Comparison of ENCODE assay signal across 2 cellular contexts in the genomic region with DNA sequence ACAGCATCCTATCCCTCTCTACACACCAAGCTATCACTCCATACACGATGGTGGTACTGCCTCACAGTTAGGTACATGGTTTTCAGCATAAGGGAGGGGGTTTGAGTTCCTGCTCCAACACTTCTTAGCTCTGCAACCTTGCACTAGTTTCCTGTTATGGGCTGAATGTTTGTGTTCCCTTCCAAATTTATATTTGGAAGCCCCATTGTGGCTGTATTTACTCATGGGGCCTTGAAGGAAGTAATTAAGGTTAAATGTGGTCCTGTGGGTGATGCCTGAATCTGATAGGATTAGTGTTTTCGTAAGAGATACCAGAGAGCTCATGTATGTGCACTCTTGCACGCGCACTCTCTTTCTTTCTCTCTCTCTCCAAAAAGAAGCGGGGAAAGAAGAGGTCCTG.
TF ChIP-seq lines count a peak whose summit lies in the region.

No MANE protein-coding gene starts in this region.

TF ChIP-seq in IMR-90, 13 proteins besides CTCF, POLR2A, EP300 and RAD21:
- TF ChIP-seq FOS (IDR thresholded peaks at IDR 0.05; ENCODE audit: low read depth, low read length), result no peak
- no peak for TF ChIP-seq NFE2L2 (IDR thresholded peaks at IDR 0.05; ENCODE audit: low read depth, low read length)
- no peak for TF ChIP-seq MAZ (IDR thresholded peaks at IDR 0.05; ENCODE audit: borderline replicate concordance, low read depth, low read length)
- no peak for TF ChIP-seq CHD1 (IDR thresholded peaks at IDR 0.05; ENCODE audit: low read depth, low read length)
- TF ChIP-seq, protein P1, sequence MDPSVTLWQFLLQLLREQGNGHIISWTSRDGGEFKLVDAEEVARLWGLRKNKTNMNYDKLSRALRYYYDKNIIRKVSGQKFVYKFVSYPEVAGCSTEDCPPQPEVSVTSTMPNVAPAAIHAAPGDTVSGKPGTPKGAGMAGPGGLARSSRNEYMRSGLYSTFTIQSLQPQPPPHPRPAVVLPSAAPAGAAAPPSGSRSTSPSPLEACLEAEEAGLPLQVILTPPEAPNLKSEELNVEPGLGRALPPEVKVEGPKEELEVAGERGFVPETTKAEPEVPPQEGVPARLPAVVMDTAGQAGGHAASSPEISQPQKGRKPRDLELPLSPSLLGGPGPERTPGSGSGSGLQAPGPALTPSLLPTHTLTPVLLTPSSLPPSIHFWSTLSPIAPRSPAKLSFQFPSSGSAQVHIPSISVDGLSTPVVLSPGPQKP (IDR thresholded peaks at IDR 0.05; ENCODE audit: borderline replicate concordance, low read depth, low read length), result no peak

TF ChIP-seq in WTC11, 78 proteins besides CTCF, POLR2A, EP300 and RAD21:
- TF ChIP-seq, protein P2, sequence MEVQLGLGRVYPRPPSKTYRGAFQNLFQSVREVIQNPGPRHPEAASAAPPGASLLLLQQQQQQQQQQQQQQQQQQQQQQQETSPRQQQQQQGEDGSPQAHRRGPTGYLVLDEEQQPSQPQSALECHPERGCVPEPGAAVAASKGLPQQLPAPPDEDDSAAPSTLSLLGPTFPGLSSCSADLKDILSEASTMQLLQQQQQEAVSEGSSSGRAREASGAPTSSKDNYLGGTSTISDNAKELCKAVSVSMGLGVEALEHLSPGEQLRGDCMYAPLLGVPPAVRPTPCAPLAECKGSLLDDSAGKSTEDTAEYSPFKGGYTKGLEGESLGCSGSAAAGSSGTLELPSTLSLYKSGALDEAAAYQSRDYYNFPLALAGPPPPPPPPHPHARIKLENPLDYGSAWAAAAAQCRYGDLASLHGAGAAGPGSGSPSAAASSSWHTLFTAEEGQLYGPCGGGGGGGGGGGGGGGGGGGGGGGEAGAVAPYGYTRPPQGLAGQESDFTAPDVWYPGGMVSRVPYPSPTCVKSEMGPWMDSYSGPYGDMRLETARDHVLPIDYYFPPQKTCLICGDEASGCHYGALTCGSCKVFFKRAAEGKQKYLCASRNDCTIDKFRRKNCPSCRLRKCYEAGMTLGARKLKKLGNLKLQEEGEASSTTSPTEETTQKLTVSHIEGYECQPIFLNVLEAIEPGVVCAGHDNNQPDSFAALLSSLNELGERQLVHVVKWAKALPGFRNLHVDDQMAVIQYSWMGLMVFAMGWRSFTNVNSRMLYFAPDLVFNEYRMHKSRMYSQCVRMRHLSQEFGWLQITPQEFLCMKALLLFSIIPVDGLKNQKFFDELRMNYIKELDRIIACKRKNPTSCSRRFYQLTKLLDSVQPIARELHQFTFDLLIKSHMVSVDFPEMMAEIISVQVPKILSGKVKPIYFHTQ (CRISPR knock-in tag; IDR thresholded peaks at IDR 0.05), result no peak
- no peak for TF ChIP-seq FOXK1 (CRISPR knock-in tag; IDR thresholded peaks at IDR 0.05)
- TF ChIP-seq, protein P3, sequence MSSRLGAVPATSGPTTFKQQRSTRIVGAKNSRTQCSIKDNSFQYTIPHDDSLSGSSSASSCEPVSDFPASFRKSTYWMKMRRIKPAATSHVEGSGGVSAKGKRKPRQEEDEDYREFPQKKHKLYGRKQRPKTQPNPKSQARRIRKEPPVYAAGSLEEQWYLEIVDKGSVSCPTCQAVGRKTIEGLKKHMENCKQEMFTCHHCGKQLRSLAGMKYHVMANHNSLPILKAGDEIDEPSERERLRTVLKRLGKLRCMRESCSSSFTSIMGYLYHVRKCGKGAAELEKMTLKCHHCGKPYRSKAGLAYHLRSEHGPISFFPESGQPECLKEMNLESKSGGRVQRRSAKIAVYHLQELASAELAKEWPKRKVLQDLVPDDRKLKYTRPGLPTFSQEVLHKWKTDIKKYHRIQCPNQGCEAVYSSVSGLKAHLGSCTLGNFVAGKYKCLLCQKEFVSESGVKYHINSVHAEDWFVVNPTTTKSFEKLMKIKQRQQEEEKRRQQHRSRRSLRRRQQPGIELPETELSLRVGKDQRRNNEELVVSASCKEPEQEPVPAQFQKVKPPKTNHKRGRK (CRISPR knock-in tag; IDR thresholded peaks at IDR 0.05; ENCODE audit: borderline replicate concordance), result no peak
- TF ChIP-seq NFE2L1 (CRISPR knock-in tag; IDR thresholded peaks at IDR 0.05), result no peak
- no peak for TF ChIP-seq ZNF671 (CRISPR knock-in tag; IDR thresholded peaks at IDR 0.05)
- no peak for TF ChIP-seq ZNF232 (CRISPR knock-in tag; IDR thresholded peaks at IDR 0.05)
- TF ChIP-seq, protein P4, sequence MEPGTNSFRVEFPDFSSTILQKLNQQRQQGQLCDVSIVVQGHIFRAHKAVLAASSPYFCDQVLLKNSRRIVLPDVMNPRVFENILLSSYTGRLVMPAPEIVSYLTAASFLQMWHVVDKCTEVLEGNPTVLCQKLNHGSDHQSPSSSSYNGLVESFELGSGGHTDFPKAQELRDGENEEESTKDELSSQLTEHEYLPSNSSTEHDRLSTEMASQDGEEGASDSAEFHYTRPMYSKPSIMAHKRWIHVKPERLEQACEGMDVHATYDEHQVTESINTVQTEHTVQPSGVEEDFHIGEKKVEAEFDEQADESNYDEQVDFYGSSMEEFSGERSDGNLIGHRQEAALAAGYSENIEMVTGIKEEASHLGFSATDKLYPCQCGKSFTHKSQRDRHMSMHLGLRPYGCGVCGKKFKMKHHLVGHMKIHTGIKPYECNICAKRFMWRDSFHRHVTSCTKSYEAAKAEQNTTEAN (CRISPR knock-in tag; IDR thresholded peaks at IDR 0.05), result no peak
- TF ChIP-seq ELF4 (CRISPR knock-in tag; IDR thresholded peaks at IDR 0.05; ENCODE audit: low read depth), result no peak
- no peak for TF ChIP-seq SMAD4 (CRISPR knock-in tag; IDR thresholded peaks at IDR 0.05)
